9 cellular contexts compared by ENCODE assay signal in genomic region chr4:73593631-73594241, GRCh38. TPM values are rescaled to one million over a fixed set of nuclear protein-coding genes. Genes with fewer than 3 reads are reported as not detected.
DNase-seq lines count a peak whose midpoint lies in the region; ATAC-seq and TF ChIP-seq lines count a peak whose summit lies in the region.
"Had no signal": no experiment of that assay in that cellular context is flagged by ENCODE, and none has a peak within 500 bp of the region (broad histone marks: within the 10 kb centered on the region; RNA-seq: fewer than 3 reads in every experiment).

No MANE protein-coding gene starts in this region.

- H3K4me3 ChIP-seq in heart right ventricle (no peak overlapping the region), fibroblast of villous mesenchyme (ENCODE audit: low read depth, low read length) (no peak overlapping the region), upper lobe of right lung (no peak overlapping the region)
- H3K4me3 ChIP-seq: SJCRH30 had no signal

- H3K36me3 ChIP-seq in heart right ventricle (no peaks in the 10 kb centered on the region), upper lobe of right lung (no peaks in the 10 kb centered on the region)
- H3K36me3 ChIP-seq: SJCRH30 had no signal

- no peak overlapping the region for H3K27ac ChIP-seq in heart right ventricle
- H3K27ac ChIP-seq in upper lobe of right lung = no peak overlapping the region
- H3K27ac ChIP-seq: SJCRH30 had no signal

- DNase-seq in heart right ventricle = no peak
- no peak for DNase-seq in left cardiac atrium
- DNase-seq in RPMI8226 = peak; percentile 47
- peak; percentile 52 for DNase-seq in fibroblast of villous mesenchyme (ENCODE audit: low read depth)
- no peak for DNase-seq in upper lobe of right lung
- no peak for DNase-seq in amygdala (lab: John Stamatoyannopoulos, UW)
- DNase-seq in T1000 (lab: John Stamatoyannopoulos, UW) = no peak

- WGBS in heart right ventricle, 2 donors = 81 to 82% methylated on average over 6 of the region's 6 CpGs

- peak in 7 of 9 donors; percentile 39 to 61 (median 52) for TF ChIP-seq CTCF in heart right ventricle (IDR thresholded peaks at IDR 0.05)
- peak; percentile 50 for TF ChIP-seq CTCF in fibroblast of villous mesenchyme (IDR thresholded peaks at IDR 0.05; ENCODE audit: insufficient read depth, low read depth, low read length)
- peak; percentile 53 for TF ChIP-seq CTCF in upper lobe of right lung (IDR thresholded peaks at IDR 0.05)

- ATAC-seq in heart right ventricle (no peak), left cardiac atrium (no peak), upper lobe of right lung (no peak), esophagus mucosa (no peak)

- intact Hi-C loops in heart right ventricle (cut with DNase I) (loop anchor here in 7 of 10 donors (5.0 to 10.0 kb wide), 4 partner anchors 61 to 544 kb away; no protein-coding TSS in a partner anchor), left cardiac atrium (cut with DNase I) (no loop called here), upper lobe of right lung (cut with DNase I) (no loop called here)

- H3K27me3 ChIP-seq in heart right ventricle = no peaks in the 10 kb centered on the region
- H3K27me3 ChIP-seq in upper lobe of right lung = no peaks in the 10 kb centered on the region
- H3K27me3 ChIP-seq: SJCRH30 had no signal

- H3K9me3 ChIP-seq in heart right ventricle (peaks cover 0 to 5% (median 0%) of the 10 kb centered on the region in 11 donors), upper lobe of right lung (no peaks in the 10 kb centered on the region)
- H3K9me3 ChIP-seq: SJCRH30 had no signal

- H3K4me1 ChIP-seq in heart right ventricle = no peaks in the 10 kb centered on the region
- no peaks in the 10 kb centered on the region for H3K4me1 ChIP-seq in upper lobe of right lung

RNA-seq across cellular contexts. Expression of gene RASSF6, which starts 26.5 kb away (rescaled TPM):
- total RNA-seq in heart right ventricle (under 1 TPM in 1 of 10 donors, not detected in 9; 0.06 TPM), left cardiac atrium (not detected), fibroblast of villous mesenchyme (not detected in 2 replicates), upper lobe of right lung (3.1 TPM), esophagus mucosa (1.8 TPM)
- polyA plus RNA-seq in heart right ventricle = not detected

Comparison
In these comparisons a context has a peak if more than half of its experiments do, and no peak if none do; other contexts are left out.
1. intact Hi-C loops: an anchor here in heart right ventricle (5.0 to 10.0 kb wide); none called in left cardiac atrium and upper lobe of right lung.
2. DNase-seq: peak in RPMI8226 (single experiment) and fibroblast of villous mesenchyme (single experiment); none in heart right ventricle (0 of 2), left cardiac atrium (single experiment), upper lobe of right lung (single experiment), amygdala (0 of 56) and T1000 (single experiment).
3. Peak in every context shown above with its lines, with median percentiles within 50 percentile points of each other: CTCF ChIP-seq.